Comparison of ENCODE assay signal across 18 cellular contexts in the genomic region with DNA sequence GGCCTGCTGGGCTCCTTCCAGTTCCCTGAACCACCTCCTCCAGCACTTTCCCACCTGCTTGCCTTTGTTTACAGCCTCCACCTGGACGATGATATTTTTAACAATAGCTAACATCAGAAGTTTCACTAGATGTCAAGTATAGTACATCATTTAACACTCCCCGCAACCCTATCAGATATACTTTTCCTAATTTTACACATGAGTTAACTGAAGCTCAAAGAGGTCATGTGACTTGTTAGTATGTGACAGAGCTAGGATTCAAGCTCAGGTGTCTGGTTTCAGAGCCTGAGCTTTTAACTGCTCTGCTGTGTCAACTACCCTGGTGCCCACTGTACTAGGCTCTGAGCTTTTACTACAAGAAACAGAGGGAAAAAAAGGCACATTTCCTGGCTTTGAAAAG. TPM values are rescaled to one million over a fixed set of nuclear protein-coding genes. Genes with fewer than 3 reads are reported as not detected.
A peak's percentile ranks its signal among the peaks of the same experiment; 100 is the strongest.
DNase-seq lines count a peak whose midpoint lies in the region; ATAC-seq and TF ChIP-seq lines count a peak whose summit lies in the region.
"Had no signal": no experiment of that assay in that cellular context is flagged by ENCODE, and none has a peak within 500 bp of the region (broad histone marks: within the 10 kb centered on the region; RNA-seq: fewer than 3 reads in every experiment).

No MANE protein-coding gene starts in this region.

- no peaks in the 10 kb centered on the region for H3K27me3 Mint-ChIP-seq in type B pancreatic cell
- no peaks in the 10 kb centered on the region for H3K27me3 Mint-ChIP-seq in natural killer cell treated with Interleukin-12 subunit alpha and Interleukin-12 subunit beta and Interleukin-15 and Interleukin-18, amount 100 ng/mL, for 72 hours

- no peak overlapping the region for H3K27ac ChIP-seq in caudate nucleus (ENCODE audit: low read depth, low read length)
- H3K27ac ChIP-seq: A549, C4-2B had no signal

- no peaks in the 10 kb centered on the region for H3K9me3 Mint-ChIP-seq in type B pancreatic cell
- no peaks in the 10 kb centered on the region for H3K9me3 Mint-ChIP-seq in natural killer cell treated with Interleukin-12 subunit alpha and Interleukin-12 subunit beta and Interleukin-15 and Interleukin-18, amount 100 ng/mL, for 72 hours

- peak; percentile 8 for DNase-seq in NCI-H2196 (lab: John Stamatoyannopoulos, UW; ENCODE audit: unreplicated experiment)
- no peak for DNase-seq in NCI-H2196 treated with DMSO at 0.1 percent for 48 hours (lab: John Stamatoyannopoulos, UW; ENCODE audit: unreplicated experiment)
- DNase-seq in NCI-H187 treated with DMSO at 0.1 percent for 48 hours (lab: John Stamatoyannopoulos, UW): peak; percentile 82
- peak; percentile 58 for DNase-seq in RPMI8226
- no peak for DNase-seq in type B pancreatic cell (ENCODE audit: extremely low spot score, unreplicated experiment)
- DNase-seq in caudate nucleus (lab: John Stamatoyannopoulos, UW): no peak
- no peak for DNase-seq in natural killer cell treated with Interleukin-12 subunit alpha and Interleukin-12 subunit beta and Interleukin-15 and Interleukin-18, amount 100 ng/mL, for 72 hours (ENCODE audit: low spot score)
- DNase-seq: COR-L47, H7, NCI-H146, NCI-H2227 treated with DMSO at 0.1 percent for 48 hours, SHP77 had no signal

- peaks cover 10% of the 10 kb centered on the region for H3K36me3 Mint-ChIP-seq in type B pancreatic cell
- H3K36me3 Mint-ChIP-seq in natural killer cell treated with Interleukin-12 subunit alpha and Interleukin-12 subunit beta and Interleukin-15 and Interleukin-18, amount 100 ng/mL, for 72 hours: no peaks in the 10 kb centered on the region

- H3K4me3 Mint-ChIP-seq in type B pancreatic cell: no peak overlapping the region
- H3K4me3 Mint-ChIP-seq in natural killer cell treated with Interleukin-12 subunit alpha and Interleukin-12 subunit beta and Interleukin-15 and Interleukin-18, amount 100 ng/mL, for 72 hours: no peak overlapping the region

- ATAC-seq in HG03565 (IDR thresholded peaks at IDR 0.05; ENCODE audit: unreplicated experiment): no peak
- ATAC-seq in natural killer cell treated with Interleukin-12 subunit alpha and Interleukin-12 subunit beta and Interleukin-15 and Interleukin-18, amount 100 ng/mL, for 72 hours: no peak
- ATAC-seq: A549, Panc1, SK-N-SH treated with all-trans-retinoic acid at 6 μM for 48 hours had no signal

- no peak for TF ChIP-seq CTCF in type B pancreatic cell (conservative IDR thresholded peaks at IDR 0.05)

- H3K4me1 Mint-ChIP-seq in type B pancreatic cell (ENCODE audit: unreplicated experiment): no peaks in the 10 kb centered on the region
- H3K4me1 Mint-ChIP-seq in natural killer cell treated with Interleukin-12 subunit alpha and Interleukin-12 subunit beta and Interleukin-15 and Interleukin-18, amount 100 ng/mL, for 72 hours (ENCODE audit: low read depth in 2 of 2): no peaks in the 10 kb centered on the region

- peak overlapping the region; percentile 10 for H3K27ac Mint-ChIP-seq in type B pancreatic cell
- no peak overlapping the region for H3K27ac Mint-ChIP-seq in natural killer cell treated with Interleukin-12 subunit alpha and Interleukin-12 subunit beta and Interleukin-15 and Interleukin-18, amount 100 ng/mL, for 72 hours

RNA-seq across cellular contexts. Expression of gene HPX, which starts 14.3 kb away (rescaled TPM):
- 1.5 and 1.9 TPM in 2 replicates for total RNA-seq in type B pancreatic cell (ENCODE audit: low replicate concordance)
- total RNA-seq in natural killer cell treated with Interleukin-12 subunit alpha and Interleukin-12 subunit beta and Interleukin-15 and Interleukin-18, amount 100 ng/mL, for 72 hours: under 1 TPM; 0.76 to 0.92 TPM
- total RNA-seq: LHCN-M2 had no signal

RNA-seq across cellular contexts. Expression of gene TRIM3, which starts 18.7 kb away (rescaled TPM):
- total RNA-seq in type B pancreatic cell (ENCODE audit: low replicate concordance): 15.6 and 22.9 TPM in 2 replicates
- 1 to 10 TPM; 6.1 to 7.7 TPM for total RNA-seq in natural killer cell treated with Interleukin-12 subunit alpha and Interleukin-12 subunit beta and Interleukin-15 and Interleukin-18, amount 100 ng/mL, for 72 hours

RNA-seq across cellular contexts. Expression of gene ARFIP2, which starts 26.1 kb away (rescaled TPM):
- total RNA-seq in type B pancreatic cell (ENCODE audit: low replicate concordance): 60.9 and 77.3 TPM in 2 replicates
- 10 to 100 TPM; 50.8 to 71.7 TPM for total RNA-seq in natural killer cell treated with Interleukin-12 subunit alpha and Interleukin-12 subunit beta and Interleukin-15 and Interleukin-18, amount 100 ng/mL, for 72 hours

RNA-seq across cellular contexts. Expression of gene TIMM10B, which starts 26.2 kb away (rescaled TPM):
- 31.2 and 35.7 TPM in 2 replicates for total RNA-seq in type B pancreatic cell (ENCODE audit: low replicate concordance)
- total RNA-seq in natural killer cell treated with Interleukin-12 subunit alpha and Interleukin-12 subunit beta and Interleukin-15 and Interleukin-18, amount 100 ng/mL, for 72 hours: 10 to 100 TPM; 44.1 to 57.4 TPM

RNA-seq across cellular contexts. Expression of gene APBB1, which starts 36.2 kb away (rescaled TPM):
- total RNA-seq in type B pancreatic cell (ENCODE audit: low replicate concordance): 38.4 and 61.6 TPM in 2 replicates
- 10 to 100 TPM; 25.5 to 27.5 TPM for total RNA-seq in natural killer cell treated with Interleukin-12 subunit alpha and Interleukin-12 subunit beta and Interleukin-15 and Interleukin-18, amount 100 ng/mL, for 72 hours

Comparison
In these comparisons a context has a peak if more than half of its experiments do, and no peak if none do; other contexts are left out.
1. DNase-seq: peak in NCI-H2196 (single experiment), NCI-H187 treated with DMSO at 0.1 percent for 48 hours (single experiment) and RPMI8226 (single experiment); none in NCI-H2196 treated with DMSO at 0.1 percent for 48 hours (single experiment), type B pancreatic cell (single experiment), caudate nucleus (0 of 61) and natural killer cell treated with Interleukin-12 subunit alpha and Interleukin-12 subunit beta and Interleukin-15 and Interleukin-18, amount 100 ng/mL, for 72 hours (single experiment).